Comparison of ENCODE assay signal across 1 cellular context in the genomic region with DNA sequence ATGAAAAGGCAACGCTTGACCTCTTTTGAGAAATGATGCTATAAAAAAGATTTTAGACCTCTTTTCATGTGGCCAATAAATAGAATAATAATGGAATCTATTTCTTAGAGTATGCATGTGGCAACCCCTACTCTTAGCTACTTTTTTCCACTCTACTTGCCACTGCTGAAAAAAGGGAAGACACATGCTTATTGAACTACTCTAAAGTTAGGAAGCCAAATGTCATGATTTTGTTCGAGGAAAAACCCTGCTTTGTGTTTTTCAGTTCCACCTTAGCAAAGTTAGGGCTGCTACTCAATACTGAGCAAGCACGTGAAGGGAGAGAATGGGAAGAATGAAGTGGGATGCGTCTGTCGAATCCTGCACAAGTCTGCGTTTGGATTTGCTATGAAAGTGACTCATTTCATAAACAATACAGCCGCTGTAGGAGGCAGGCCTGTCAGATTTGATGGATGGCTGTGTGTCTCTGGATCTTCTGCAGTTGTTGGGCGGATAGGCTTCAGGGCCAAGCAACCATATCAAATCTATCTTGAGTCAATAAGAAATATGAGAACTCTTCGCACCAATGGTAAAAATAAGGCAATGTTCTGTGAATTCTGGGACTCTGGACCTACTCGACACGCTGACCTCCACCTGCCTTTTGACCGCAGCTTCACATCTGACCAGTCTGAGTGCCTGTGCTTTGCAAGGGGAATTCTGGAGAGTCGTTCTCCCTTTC.
TF ChIP-seq lines count a peak whose summit lies in the region.

No MANE protein-coding gene starts in this region.

TF ChIP-seq in HEK293, 187 proteins besides CTCF, POLR2A, EP300 and RAD21 (continued from another document and continues in another):
- TF ChIP-seq, protein P1, sequence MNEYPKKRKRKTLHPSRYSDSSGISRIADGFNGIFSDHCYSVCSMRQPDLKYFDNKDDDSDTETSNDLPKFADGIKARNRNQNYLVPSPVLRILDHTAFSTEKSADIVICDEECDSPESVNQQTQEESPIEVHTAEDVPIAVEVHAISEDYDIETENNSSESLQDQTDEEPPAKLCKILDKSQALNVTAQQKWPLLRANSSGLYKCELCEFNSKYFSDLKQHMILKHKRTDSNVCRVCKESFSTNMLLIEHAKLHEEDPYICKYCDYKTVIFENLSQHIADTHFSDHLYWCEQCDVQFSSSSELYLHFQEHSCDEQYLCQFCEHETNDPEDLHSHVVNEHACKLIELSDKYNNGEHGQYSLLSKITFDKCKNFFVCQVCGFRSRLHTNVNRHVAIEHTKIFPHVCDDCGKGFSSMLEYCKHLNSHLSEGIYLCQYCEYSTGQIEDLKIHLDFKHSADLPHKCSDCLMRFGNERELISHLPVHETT (tag by site-specific recombination; IDR thresholded peaks at IDR 0.05) = peak; percentile 39; the same call in 1 of the 2 replicates
- TF ChIP-seq BCL11A (tag by site-specific recombination; IDR thresholded peaks at IDR 0.05; ENCODE audit: low read depth) (no peak), ZNF169 (tag by site-specific recombination; IDR thresholded peaks at IDR 0.05) (no peak), ZBTB21 (tag by site-specific recombination; IDR thresholded peaks at IDR 0.05) (no peak), ZNF202 (tag by site-specific recombination; IDR thresholded peaks at IDR 0.05; ENCODE audit: borderline replicate concordance) (no peak), ZNF600 (tag by site-specific recombination; IDR thresholded peaks at IDR 0.05) (peak; percentile 74), ZNF596 (tag by site-specific recombination; IDR thresholded peaks at IDR 0.05) (no peak), ZNF670 (tag by site-specific recombination; IDR thresholded peaks at IDR 0.05; ENCODE audit: low read depth) (no peak), ZNF184 (tag by site-specific recombination; IDR thresholded peaks at IDR 0.05) (peak; percentile 79), ZNF629 (tag by site-specific recombination; IDR thresholded peaks at IDR 0.05) (peak; percentile 59), ZNF561 (tag by site-specific recombination; IDR thresholded peaks at IDR 0.05; ENCODE audit: borderline replicate concordance) (peak; percentile 51; the same call in 1 of the 2 replicates), ZNF843 (tag by site-specific recombination; IDR thresholded peaks at IDR 0.05) (peak; percentile 68; the same call in 1 of the 2 replicates), ZNF626 (tag by site-specific recombination; IDR thresholded peaks at IDR 0.05) (no peak), SP2 (tag by site-specific recombination; IDR thresholded peaks at IDR 0.05) (peak; percentile 16; the same call in 1 of the 2 replicates), ZFP69B (tag by site-specific recombination; IDR thresholded peaks at IDR 0.05) (peak; percentile 52; the same call in 1 of the 2 replicates), WT1 (tag by site-specific recombination; IDR thresholded peaks at IDR 0.05) (peak; percentile 93), BCL11B (tag by site-specific recombination; IDR thresholded peaks at IDR 0.05; ENCODE audit: low read depth) (no peak), ZNF211 (tag by site-specific recombination; IDR thresholded peaks at IDR 0.05; ENCODE audit: low read depth) (no peak), ZNF10 (tag by site-specific recombination; IDR thresholded peaks at IDR 0.05) (peak; percentile 65; the same call in 1 of the 2 replicates), ZNF544 (tag by site-specific recombination; IDR thresholded peaks at IDR 0.05) (no peak), TRIM28 (IDR thresholded peaks at IDR 0.05; ENCODE audit: borderline replicate concordance, low read length) (peak; percentile 92), OSR2 (tag by site-specific recombination; IDR thresholded peaks at IDR 0.05) (peak; percentile 46), ZNF335 (tag by site-specific recombination; conservative IDR thresholded peaks at IDR 0.05) (peak; percentile 16; the same call in 1 of the 2 replicates), MEIS1 (CRISPR knock-in tag; IDR thresholded peaks at IDR 0.05; ENCODE audit: borderline replicate concordance) (peak; percentile 99), ZNF133 (tag by site-specific recombination; IDR thresholded peaks at IDR 0.05) (no peak), SETDB1 (IDR thresholded peaks at IDR 0.05; ENCODE audit: insufficient read length, low read length) (peak; percentile 37), ZBTB48 (tag by site-specific recombination; IDR thresholded peaks at IDR 0.05) (no peak), GFI1B (tag by site-specific recombination; IDR thresholded peaks at IDR 0.05) (peak; percentile 63), ZNF560 (tag by site-specific recombination; IDR thresholded peaks at IDR 0.05; ENCODE audit: borderline replicate concordance) (no peak), ZNF175 (tag by site-specific recombination; IDR thresholded peaks at IDR 0.05) (no peak), SP7 (tag by site-specific recombination; IDR thresholded peaks at IDR 0.05) (peak; percentile 88), ZNF830 (tag by site-specific recombination; IDR thresholded peaks at IDR 0.05; ENCODE audit: low read depth) (no peak), KLF8 (tag by site-specific recombination; IDR thresholded peaks at IDR 0.05) (peak; percentile 71), ZBTB17 (tag by site-specific recombination; IDR thresholded peaks at IDR 0.05) (peak; percentile 48; the same call in 1 of the 2 replicates), FEZF1 (tag by site-specific recombination; IDR thresholded peaks at IDR 0.05) (peak; percentile 21; the same call in 1 of the 2 replicates), ZNF138 (tag by site-specific recombination; IDR thresholded peaks at IDR 0.05; ENCODE audit: borderline replicate concordance) (no peak)
- TF ChIP-seq, protein P2, sequence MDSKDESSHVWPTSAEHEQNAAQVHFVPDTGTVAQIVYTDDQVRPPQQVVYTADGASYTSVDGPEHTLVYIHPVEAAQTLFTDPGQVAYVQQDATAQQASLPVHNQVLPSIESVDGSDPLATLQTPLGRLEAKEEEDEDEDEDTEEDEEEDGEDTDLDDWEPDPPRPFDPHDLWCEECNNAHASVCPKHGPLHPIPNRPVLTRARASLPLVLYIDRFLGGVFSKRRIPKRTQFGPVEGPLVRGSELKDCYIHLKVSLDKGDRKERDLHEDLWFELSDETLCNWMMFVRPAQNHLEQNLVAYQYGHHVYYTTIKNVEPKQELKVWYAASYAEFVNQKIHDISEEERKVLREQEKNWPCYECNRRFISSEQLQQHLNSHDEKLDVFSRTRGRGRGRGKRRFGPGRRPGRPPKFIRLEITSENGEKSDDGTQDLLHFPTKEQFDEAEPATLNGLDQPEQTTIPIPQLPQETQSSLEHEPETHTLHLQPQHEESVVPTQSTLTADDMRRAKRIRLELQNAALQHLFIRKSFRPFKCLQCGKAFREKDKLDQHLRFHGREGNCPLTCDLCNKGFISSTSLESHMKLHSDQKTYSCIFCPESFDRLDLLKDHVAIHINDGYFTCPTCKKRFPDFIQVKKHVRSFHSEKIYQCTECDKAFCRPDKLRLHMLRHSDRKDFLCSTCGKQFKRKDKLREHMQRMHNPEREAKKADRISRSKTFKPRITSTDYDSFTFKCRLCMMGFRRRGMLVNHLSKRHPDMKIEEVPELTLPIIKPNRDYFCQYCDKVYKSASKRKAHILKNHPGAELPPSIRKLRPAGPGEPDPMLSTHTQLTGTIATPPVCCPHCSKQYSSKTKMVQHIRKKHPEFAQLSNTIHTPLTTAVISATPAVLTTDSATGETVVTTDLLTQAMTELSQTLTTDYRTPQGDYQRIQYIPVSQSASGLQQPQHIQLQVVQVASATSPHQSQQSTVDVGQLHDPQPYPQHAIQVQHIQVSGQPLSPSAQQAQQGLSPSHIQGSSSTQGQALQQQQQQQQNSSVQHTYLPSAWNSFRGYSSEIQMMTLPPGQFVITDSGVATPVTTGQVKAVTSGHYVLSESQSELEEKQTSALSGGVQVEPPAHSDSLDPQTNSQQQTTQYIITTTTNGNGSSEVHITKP (tag by site-specific recombination; IDR thresholded peaks at IDR 0.05) = no peak
- TF ChIP-seq, protein P3, sequence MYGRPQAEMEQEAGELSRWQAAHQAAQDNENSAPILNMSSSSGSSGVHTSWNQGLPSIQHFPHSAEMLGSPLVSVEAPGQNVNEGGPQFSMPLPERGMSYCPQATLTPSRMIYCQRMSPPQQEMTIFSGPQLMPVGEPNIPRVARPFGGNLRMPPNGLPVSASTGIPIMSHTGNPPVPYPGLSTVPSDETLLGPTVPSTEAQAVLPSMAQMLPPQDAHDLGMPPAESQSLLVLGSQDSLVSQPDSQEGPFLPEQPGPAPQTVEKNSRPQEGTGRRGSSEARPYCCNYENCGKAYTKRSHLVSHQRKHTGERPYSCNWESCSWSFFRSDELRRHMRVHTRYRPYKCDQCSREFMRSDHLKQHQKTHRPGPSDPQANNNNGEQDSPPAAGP (tag by site-specific recombination; IDR thresholded peaks at IDR 0.05) = peak; percentile 62; the same call in 1 of the 2 replicates
- TF ChIP-seq, protein P4, sequence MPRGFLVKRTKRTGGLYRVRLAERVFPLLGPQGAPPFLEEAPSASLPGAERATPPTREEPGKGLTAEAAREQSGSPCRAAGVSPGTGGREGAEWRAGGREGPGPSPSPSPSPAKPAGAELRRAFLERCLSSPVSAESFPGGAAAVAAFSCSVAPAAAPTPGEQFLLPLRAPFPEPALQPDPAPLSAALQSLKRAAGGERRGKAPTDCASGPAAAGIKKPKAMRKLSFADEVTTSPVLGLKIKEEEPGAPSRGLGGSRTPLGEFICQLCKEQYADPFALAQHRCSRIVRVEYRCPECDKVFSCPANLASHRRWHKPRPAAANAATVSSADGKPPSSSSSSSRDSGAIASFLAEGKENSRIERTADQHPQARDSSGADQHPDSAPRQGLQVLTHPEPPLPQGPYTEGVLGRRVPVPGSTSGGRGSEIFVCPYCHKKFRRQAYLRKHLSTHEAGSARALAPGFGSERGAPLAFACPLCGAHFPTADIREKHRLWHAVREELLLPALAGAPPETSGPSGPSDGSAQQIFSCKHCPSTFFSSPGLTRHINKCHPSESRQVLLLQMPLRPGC (tag by site-specific recombination; IDR thresholded peaks at IDR 0.05) = peak; percentile 48; the same call in 1 of the 2 replicates
- TF ChIP-seq, protein P5, sequence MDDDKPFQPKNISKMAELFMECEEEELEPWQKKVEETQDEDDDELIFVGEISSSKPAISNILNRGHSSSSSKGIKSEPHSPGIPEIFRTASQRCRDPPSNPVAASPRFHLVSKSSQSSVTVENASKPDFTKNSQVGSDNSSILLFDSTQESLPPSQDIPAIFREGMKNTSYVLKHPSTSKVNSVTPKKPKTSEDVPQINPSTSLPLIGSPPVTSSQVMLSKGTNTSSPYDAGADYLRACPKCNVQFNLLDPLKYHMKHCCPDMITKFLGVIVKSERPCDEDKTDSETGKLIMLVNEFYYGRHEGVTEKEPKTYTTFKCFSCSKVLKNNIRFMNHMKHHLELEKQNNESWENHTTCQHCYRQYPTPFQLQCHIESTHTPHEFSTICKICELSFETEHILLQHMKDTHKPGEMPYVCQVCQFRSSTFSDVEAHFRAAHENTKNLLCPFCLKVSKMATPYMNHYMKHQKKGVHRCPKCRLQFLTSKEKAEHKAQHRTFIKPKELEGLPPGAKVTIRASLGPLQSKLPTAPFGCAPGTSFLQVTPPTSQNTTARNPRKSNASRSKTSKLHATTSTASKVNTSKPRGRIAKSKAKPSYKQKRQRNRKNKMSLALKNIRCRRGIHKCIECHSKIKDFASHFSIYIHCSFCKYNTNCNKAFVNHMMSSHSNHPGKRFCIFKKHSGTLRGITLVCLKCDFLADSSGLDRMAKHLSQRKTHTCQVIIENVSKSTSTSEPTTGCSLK (tag by site-specific recombination; IDR thresholded peaks at IDR 0.05) = no peak
- TF ChIP-seq, protein P6, sequence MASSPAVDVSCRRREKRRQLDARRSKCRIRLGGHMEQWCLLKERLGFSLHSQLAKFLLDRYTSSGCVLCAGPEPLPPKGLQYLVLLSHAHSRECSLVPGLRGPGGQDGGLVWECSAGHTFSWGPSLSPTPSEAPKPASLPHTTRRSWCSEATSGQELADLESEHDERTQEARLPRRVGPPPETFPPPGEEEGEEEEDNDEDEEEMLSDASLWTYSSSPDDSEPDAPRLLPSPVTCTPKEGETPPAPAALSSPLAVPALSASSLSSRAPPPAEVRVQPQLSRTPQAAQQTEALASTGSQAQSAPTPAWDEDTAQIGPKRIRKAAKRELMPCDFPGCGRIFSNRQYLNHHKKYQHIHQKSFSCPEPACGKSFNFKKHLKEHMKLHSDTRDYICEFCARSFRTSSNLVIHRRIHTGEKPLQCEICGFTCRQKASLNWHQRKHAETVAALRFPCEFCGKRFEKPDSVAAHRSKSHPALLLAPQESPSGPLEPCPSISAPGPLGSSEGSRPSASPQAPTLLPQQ (tag by site-specific recombination; IDR thresholded peaks at IDR 0.05) = 0 out of 2 replicates have a peak, but pooled peaks have one; percentile 26
- TF ChIP-seq, protein P7, sequence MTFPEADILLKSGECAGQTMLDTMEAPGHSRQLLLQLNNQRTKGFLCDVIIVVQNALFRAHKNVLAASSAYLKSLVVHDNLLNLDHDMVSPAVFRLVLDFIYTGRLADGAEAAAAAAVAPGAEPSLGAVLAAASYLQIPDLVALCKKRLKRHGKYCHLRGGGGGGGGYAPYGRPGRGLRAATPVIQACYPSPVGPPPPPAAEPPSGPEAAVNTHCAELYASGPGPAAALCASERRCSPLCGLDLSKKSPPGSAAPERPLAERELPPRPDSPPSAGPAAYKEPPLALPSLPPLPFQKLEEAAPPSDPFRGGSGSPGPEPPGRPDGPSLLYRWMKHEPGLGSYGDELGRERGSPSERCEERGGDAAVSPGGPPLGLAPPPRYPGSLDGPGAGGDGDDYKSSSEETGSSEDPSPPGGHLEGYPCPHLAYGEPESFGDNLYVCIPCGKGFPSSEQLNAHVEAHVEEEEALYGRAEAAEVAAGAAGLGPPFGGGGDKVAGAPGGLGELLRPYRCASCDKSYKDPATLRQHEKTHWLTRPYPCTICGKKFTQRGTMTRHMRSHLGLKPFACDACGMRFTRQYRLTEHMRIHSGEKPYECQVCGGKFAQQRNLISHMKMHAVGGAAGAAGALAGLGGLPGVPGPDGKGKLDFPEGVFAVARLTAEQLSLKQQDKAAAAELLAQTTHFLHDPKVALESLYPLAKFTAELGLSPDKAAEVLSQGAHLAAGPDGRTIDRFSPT (tag by site-specific recombination; IDR thresholded peaks at IDR 0.05) = 0 out of 2 replicates have a peak, but pooled peaks have one; percentile 8
- TF ChIP-seq, protein P8, sequence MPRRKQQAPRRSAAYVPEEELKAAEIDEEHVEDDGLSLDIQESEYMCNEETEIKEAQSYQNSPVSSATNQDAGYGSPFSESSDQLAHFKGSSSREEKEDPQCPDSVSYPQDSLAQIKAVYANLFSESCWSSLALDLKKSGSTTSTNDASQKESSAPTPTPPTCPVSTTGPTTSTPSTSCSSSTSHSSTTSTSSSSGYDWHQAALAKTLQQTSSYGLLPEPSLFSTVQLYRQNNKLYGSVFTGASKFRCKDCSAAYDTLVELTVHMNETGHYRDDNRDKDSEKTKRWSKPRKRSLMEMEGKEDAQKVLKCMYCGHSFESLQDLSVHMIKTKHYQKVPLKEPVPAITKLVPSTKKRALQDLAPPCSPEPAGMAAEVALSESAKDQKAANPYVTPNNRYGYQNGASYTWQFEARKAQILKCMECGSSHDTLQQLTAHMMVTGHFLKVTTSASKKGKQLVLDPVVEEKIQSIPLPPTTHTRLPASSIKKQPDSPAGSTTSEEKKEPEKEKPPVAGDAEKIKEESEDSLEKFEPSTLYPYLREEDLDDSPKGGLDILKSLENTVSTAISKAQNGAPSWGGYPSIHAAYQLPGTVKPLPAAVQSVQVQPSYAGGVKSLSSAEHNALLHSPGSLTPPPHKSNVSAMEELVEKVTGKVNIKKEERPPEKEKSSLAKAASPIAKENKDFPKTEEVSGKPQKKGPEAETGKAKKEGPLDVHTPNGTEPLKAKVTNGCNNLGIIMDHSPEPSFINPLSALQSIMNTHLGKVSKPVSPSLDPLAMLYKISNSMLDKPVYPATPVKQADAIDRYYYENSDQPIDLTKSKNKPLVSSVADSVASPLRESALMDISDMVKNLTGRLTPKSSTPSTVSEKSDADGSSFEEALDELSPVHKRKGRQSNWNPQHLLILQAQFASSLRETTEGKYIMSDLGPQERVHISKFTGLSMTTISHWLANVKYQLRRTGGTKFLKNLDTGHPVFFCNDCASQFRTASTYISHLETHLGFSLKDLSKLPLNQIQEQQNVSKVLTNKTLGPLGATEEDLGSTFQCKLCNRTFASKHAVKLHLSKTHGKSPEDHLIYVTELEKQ (tag by site-specific recombination; IDR thresholded peaks at IDR 0.05; ENCODE audit: borderline replicate concordance) = peak; percentile 91; the same call in 1 of the 2 replicates
